1 cellular context compared by ENCODE assay signal in the genomic region with DNA sequence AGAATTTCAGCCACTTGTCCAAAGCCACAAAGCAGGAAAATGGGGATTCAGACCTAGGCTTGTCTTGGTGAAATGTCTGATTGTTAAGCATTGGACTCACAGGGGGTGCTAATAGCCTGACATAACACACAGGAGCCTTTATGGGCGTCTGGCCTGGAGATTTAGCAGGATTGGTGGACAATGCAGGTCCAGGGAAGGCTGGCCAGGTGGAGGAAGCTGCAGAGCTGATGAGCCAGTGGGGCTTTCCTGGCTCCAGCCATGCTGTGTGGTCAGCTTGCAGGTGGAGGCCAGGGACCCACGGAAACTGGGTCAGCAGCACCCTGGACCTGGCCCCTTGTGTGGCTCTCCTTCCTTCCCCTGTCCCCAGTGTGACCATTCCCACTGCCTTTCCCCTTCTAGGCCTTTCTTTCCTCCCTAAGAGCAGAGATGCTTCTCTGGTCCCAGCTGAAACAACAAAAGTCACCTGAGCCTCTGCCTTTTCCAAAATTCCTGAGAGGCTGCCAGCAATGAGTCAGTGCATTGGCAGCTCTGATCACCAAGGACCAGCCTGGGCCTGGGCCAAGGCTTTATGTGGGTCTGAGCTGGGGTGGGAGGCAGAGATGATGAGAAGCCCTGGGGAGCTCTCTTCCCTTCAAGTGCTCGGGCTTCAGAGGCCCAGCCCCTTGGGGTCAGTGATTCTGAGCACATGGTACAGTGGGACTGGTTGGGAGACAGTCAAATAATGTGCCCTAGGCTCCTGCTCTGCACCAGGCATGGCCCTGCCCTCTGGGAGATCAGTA.
TF ChIP-seq lines count a peak whose summit lies in the region.

No MANE protein-coding gene starts in this region.

TF ChIP-seq in HEK293, 187 proteins besides CTCF, POLR2A, EP300 and RAD21 (continued from another document and continues in another):
- TF ChIP-seq, protein P1, sequence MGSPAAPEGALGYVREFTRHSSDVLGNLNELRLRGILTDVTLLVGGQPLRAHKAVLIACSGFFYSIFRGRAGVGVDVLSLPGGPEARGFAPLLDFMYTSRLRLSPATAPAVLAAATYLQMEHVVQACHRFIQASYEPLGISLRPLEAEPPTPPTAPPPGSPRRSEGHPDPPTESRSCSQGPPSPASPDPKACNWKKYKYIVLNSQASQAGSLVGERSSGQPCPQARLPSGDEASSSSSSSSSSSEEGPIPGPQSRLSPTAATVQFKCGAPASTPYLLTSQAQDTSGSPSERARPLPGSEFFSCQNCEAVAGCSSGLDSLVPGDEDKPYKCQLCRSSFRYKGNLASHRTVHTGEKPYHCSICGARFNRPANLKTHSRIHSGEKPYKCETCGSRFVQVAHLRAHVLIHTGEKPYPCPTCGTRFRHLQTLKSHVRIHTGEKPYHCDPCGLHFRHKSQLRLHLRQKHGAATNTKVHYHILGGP (tag by site-specific recombination; IDR thresholded peaks at IDR 0.05): no peak
- TF ChIP-seq ZNF621 (tag by site-specific recombination; IDR thresholded peaks at IDR 0.05) (no peak), FEZF1 (tag by site-specific recombination; IDR thresholded peaks at IDR 0.05) (peak; percentile 79), ZNF76 (tag by site-specific recombination; IDR thresholded peaks at IDR 0.05; ENCODE audit: borderline replicate concordance, low read depth) (no peak), ZNF157 (tag by site-specific recombination; IDR thresholded peaks at IDR 0.05) (no peak), KLF8 (tag by site-specific recombination; IDR thresholded peaks at IDR 0.05) (no peak), HOXC10 (CRISPR knock-in tag; IDR thresholded peaks at IDR 0.05) (no peak), ZNF660 (tag by site-specific recombination; IDR thresholded peaks at IDR 0.05) (no peak), SP7 (tag by site-specific recombination; IDR thresholded peaks at IDR 0.05) (peak; percentile 44; the same call in 1 of the 2 replicates), ZNF140 (tag by site-specific recombination; IDR thresholded peaks at IDR 0.05) (no peak), ZNF830 (tag by site-specific recombination; IDR thresholded peaks at IDR 0.05; ENCODE audit: low read depth) (no peak), ZNF776 (tag by site-specific recombination; IDR thresholded peaks at IDR 0.05; ENCODE audit: borderline replicate concordance) (no peak), GLIS2 (tag by site-specific recombination; IDR thresholded peaks at IDR 0.05) (0 out of 2 replicates have a peak, but pooled peaks have one; percentile 53), ZNF404 (tag by site-specific recombination; IDR thresholded peaks at IDR 0.05) (no peak), PRDM1 (tag by site-specific recombination; IDR thresholded peaks at IDR 0.05) (peak; percentile 58), ZNF48 (tag by site-specific recombination; IDR thresholded peaks at IDR 0.05) (no peak), ZNF138 (tag by site-specific recombination; IDR thresholded peaks at IDR 0.05; ENCODE audit: borderline replicate concordance) (no peak), ZNF664 (tag by site-specific recombination; IDR thresholded peaks at IDR 0.05) (no peak), ZNF366 (tag by site-specific recombination; conservative IDR thresholded peaks at IDR 0.05) (peak; percentile 81), ZNF747 (tag by site-specific recombination; IDR thresholded peaks at IDR 0.05) (no peak), ZBTB8A (tag by site-specific recombination; IDR thresholded peaks at IDR 0.05) (no peak), ZNF184 (tag by site-specific recombination; IDR thresholded peaks at IDR 0.05) (no peak), ZNF394 (tag by site-specific recombination; IDR thresholded peaks at IDR 0.05; ENCODE audit: borderline replicate concordance) (peak; percentile 13; the same call in 1 of the 2 replicates), ZNF292 (tag by site-specific recombination; IDR thresholded peaks at IDR 0.05; ENCODE audit: borderline replicate concordance, low read depth) (no peak), ZNF433 (tag by site-specific recombination; IDR thresholded peaks at IDR 0.05; ENCODE audit: low read depth) (no peak), ZNF214 (tag by site-specific recombination; IDR thresholded peaks at IDR 0.05; ENCODE audit: borderline replicate concordance) (no peak), ZSCAN23 (tag by site-specific recombination; IDR thresholded peaks at IDR 0.05) (no peak), ZNF610 (tag by site-specific recombination; IDR thresholded peaks at IDR 0.05; ENCODE audit: borderline replicate concordance) (no peak), KLF10 (tag by site-specific recombination; IDR thresholded peaks at IDR 0.05) (peak; percentile 74; the same call in 1 of the 2 replicates), ZNF19 (tag by site-specific recombination; IDR thresholded peaks at IDR 0.05; ENCODE audit: low read depth) (no peak), SP2 (tag by site-specific recombination; IDR thresholded peaks at IDR 0.05) (no peak), ZXDB (tag by site-specific recombination; IDR thresholded peaks at IDR 0.05) (peak; percentile 48; the same call in 1 of the 2 replicates), ZNF155 (tag by site-specific recombination; IDR thresholded peaks at IDR 0.05) (no peak), HOXA7 (CRISPR knock-in tag; IDR thresholded peaks at IDR 0.05; ENCODE audit: borderline replicate concordance) (no peak), ZNF175 (tag by site-specific recombination; IDR thresholded peaks at IDR 0.05) (no peak), ZNF558 (tag by site-specific recombination; IDR thresholded peaks at IDR 0.05) (no peak)
- TF ChIP-seq, protein P2, sequence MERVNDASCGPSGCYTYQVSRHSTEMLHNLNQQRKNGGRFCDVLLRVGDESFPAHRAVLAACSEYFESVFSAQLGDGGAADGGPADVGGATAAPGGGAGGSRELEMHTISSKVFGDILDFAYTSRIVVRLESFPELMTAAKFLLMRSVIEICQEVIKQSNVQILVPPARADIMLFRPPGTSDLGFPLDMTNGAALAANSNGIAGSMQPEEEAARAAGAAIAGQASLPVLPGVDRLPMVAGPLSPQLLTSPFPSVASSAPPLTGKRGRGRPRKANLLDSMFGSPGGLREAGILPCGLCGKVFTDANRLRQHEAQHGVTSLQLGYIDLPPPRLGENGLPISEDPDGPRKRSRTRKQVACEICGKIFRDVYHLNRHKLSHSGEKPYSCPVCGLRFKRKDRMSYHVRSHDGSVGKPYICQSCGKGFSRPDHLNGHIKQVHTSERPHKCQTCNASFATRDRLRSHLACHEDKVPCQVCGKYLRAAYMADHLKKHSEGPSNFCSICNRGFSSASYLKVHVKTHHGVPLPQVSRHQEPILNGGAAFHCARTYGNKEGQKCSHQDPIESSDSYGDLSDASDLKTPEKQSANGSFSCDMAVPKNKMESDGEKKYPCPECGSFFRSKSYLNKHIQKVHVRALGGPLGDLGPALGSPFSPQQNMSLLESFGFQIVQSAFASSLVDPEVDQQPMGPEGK (tag by site-specific recombination; IDR thresholded peaks at IDR 0.05): 0 out of 2 replicates have a peak, but pooled peaks have one; percentile 37
- TF ChIP-seq, protein P3, sequence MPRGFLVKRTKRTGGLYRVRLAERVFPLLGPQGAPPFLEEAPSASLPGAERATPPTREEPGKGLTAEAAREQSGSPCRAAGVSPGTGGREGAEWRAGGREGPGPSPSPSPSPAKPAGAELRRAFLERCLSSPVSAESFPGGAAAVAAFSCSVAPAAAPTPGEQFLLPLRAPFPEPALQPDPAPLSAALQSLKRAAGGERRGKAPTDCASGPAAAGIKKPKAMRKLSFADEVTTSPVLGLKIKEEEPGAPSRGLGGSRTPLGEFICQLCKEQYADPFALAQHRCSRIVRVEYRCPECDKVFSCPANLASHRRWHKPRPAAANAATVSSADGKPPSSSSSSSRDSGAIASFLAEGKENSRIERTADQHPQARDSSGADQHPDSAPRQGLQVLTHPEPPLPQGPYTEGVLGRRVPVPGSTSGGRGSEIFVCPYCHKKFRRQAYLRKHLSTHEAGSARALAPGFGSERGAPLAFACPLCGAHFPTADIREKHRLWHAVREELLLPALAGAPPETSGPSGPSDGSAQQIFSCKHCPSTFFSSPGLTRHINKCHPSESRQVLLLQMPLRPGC (tag by site-specific recombination; IDR thresholded peaks at IDR 0.05): peak; percentile 70; the same call in 1 of the 2 replicates
- TF ChIP-seq, protein P4, sequence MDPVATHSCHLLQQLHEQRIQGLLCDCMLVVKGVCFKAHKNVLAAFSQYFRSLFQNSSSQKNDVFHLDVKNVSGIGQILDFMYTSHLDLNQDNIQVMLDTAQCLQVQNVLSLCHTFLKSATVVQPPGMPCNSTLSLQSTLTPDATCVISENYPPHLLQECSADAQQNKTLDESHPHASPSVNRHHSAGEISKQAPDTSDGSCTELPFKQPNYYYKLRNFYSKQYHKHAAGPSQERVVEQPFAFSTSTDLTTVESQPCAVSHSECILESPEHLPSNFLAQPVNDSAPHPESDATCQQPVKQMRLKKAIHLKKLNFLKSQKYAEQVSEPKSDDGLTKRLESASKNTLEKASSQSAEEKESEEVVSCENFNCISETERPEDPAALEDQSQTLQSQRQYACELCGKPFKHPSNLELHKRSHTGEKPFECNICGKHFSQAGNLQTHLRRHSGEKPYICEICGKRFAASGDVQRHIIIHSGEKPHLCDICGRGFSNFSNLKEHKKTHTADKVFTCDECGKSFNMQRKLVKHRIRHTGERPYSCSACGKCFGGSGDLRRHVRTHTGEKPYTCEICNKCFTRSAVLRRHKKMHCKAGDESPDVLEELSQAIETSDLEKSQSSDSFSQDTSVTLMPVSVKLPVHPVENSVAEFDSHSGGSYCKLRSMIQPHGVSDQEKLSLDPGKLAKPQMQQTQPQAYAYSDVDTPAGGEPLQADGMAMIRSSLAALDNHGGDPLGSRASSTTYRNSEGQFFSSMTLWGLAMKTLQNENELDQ (tag by site-specific recombination; IDR thresholded peaks at IDR 0.05; ENCODE audit: low read depth): no peak
- TF ChIP-seq, protein P5, sequence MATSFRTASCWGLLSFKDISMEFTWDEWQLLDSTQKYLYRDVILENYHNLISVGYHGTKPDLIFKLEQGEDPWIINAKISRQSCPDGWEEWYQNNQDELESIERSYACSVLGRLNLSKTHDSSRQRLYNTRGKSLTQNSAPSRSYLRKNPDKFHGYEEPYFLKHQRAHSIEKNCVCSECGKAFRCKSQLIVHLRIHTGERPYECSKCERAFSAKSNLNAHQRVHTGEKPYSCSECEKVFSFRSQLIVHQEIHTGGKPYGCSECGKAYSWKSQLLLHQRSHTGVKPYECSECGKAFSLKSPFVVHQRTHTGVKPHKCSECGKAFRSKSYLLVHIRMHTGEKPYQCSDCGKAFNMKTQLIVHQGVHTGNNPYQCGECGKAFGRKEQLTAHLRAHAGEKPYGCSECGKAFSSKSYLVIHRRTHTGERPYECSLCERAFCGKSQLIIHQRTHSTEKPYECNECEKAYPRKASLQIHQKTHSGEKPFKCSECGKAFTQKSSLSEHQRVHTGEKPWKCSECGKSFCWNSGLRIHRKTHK (tag by site-specific recombination; IDR thresholded peaks at IDR 0.05): no peak
- TF ChIP-seq, protein P6, sequence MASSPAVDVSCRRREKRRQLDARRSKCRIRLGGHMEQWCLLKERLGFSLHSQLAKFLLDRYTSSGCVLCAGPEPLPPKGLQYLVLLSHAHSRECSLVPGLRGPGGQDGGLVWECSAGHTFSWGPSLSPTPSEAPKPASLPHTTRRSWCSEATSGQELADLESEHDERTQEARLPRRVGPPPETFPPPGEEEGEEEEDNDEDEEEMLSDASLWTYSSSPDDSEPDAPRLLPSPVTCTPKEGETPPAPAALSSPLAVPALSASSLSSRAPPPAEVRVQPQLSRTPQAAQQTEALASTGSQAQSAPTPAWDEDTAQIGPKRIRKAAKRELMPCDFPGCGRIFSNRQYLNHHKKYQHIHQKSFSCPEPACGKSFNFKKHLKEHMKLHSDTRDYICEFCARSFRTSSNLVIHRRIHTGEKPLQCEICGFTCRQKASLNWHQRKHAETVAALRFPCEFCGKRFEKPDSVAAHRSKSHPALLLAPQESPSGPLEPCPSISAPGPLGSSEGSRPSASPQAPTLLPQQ (tag by site-specific recombination; IDR thresholded peaks at IDR 0.05): peak; percentile 18; the same call in 1 of the 2 replicates
- TF ChIP-seq, protein P7, sequence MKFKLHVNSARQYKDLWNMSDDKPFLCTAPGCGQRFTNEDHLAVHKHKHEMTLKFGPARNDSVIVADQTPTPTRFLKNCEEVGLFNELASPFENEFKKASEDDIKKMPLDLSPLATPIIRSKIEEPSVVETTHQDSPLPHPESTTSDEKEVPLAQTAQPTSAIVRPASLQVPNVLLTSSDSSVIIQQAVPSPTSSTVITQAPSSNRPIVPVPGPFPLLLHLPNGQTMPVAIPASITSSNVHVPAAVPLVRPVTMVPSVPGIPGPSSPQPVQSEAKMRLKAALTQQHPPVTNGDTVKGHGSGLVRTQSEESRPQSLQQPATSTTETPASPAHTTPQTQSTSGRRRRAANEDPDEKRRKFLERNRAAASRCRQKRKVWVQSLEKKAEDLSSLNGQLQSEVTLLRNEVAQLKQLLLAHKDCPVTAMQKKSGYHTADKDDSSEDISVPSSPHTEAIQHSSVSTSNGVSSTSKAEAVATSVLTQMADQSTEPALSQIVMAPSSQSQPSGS (tag by site-specific recombination; IDR thresholded peaks at IDR 0.05; ENCODE audit: low read depth): no peak
- TF ChIP-seq, protein P8, sequence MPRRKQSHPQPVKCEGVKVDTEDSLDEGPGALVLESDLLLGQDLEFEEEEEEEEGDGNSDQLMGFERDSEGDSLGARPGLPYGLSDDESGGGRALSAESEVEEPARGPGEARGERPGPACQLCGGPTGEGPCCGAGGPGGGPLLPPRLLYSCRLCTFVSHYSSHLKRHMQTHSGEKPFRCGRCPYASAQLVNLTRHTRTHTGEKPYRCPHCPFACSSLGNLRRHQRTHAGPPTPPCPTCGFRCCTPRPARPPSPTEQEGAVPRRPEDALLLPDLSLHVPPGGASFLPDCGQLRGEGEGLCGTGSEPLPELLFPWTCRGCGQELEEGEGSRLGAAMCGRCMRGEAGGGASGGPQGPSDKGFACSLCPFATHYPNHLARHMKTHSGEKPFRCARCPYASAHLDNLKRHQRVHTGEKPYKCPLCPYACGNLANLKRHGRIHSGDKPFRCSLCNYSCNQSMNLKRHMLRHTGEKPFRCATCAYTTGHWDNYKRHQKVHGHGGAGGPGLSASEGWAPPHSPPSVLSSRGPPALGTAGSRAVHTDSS (tag by site-specific recombination; IDR thresholded peaks at IDR 0.05): no peak
- TF ChIP-seq, protein P9, sequence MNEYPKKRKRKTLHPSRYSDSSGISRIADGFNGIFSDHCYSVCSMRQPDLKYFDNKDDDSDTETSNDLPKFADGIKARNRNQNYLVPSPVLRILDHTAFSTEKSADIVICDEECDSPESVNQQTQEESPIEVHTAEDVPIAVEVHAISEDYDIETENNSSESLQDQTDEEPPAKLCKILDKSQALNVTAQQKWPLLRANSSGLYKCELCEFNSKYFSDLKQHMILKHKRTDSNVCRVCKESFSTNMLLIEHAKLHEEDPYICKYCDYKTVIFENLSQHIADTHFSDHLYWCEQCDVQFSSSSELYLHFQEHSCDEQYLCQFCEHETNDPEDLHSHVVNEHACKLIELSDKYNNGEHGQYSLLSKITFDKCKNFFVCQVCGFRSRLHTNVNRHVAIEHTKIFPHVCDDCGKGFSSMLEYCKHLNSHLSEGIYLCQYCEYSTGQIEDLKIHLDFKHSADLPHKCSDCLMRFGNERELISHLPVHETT (tag by site-specific recombination; IDR thresholded peaks at IDR 0.05): peak; percentile 60; the same call in 1 of the 2 replicates
- TF ChIP-seq, protein P10, sequence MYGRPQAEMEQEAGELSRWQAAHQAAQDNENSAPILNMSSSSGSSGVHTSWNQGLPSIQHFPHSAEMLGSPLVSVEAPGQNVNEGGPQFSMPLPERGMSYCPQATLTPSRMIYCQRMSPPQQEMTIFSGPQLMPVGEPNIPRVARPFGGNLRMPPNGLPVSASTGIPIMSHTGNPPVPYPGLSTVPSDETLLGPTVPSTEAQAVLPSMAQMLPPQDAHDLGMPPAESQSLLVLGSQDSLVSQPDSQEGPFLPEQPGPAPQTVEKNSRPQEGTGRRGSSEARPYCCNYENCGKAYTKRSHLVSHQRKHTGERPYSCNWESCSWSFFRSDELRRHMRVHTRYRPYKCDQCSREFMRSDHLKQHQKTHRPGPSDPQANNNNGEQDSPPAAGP (tag by site-specific recombination; IDR thresholded peaks at IDR 0.05): no peak
